In genomic region chr14:57692671-57693070, GRCh38 we compare ENCODE assay signal across 9 cellular contexts.
DNase-seq lines count a peak whose midpoint lies in the region; ATAC-seq and TF ChIP-seq lines count a peak whose summit lies in the region.
"Had no signal": no experiment of that assay in that cellular context is flagged by ENCODE, and none has a peak within 500 bp of the region (broad histone marks: within the 10 kb centered on the region; RNA-seq: fewer than 3 reads in every experiment).

No MANE protein-coding gene starts in this region.

- H3K4me3 Mint-ChIP-seq in type B pancreatic cell, result no peak overlapping the region
- H3K4me3 Mint-ChIP-seq: central memory CD8-positive, alpha-beta T cell had no signal

- H3K27me3 ChIP-seq in heart right ventricle (peaks cover 0 to 7% (median 0%) of the 10 kb centered on the region in 7 donors), tibial nerve (no peaks in the 10 kb centered on the region)

- DNase-seq in heart right ventricle, result no peak
- no peak for DNase-seq in Right ventricle myocardium superior
- DNase-seq in NCI-H69 (lab: John Stamatoyannopoulos, UW), result peak; percentile 35
- no peak for DNase-seq in type B pancreatic cell (ENCODE audit: extremely low spot score, unreplicated experiment)
- DNase-seq in tibial nerve (ENCODE audit: low spot score in 2 of 2), result no peak

- no peaks in the 10 kb centered on the region for H3K4me1 Mint-ChIP-seq in type B pancreatic cell (ENCODE audit: unreplicated experiment)
- H3K4me1 Mint-ChIP-seq: central memory CD8-positive, alpha-beta T cell had no signal

- TF ChIP-seq EP300 in tibial nerve (IDR thresholded peaks at IDR 0.05), result no peak

- H3K9me3 Mint-ChIP-seq in type B pancreatic cell, result no peaks in the 10 kb centered on the region

- H3K27ac ChIP-seq in heart right ventricle (no peak overlapping the region), tibial nerve (no peak overlapping the region)

- no peak overlapping the region for H3K27ac Mint-ChIP-seq in type B pancreatic cell

- peaks cover 0 to 7% (median 0%) of the 10 kb centered on the region in 11 donors for H3K9me3 ChIP-seq in heart right ventricle
- peaks cover 0 to 2% (median 0%) of the 10 kb centered on the region in 4 donors for H3K9me3 ChIP-seq in tibial nerve

- peaks cover 3% of the 10 kb centered on the region for H3K27me3 Mint-ChIP-seq in type B pancreatic cell
- H3K27me3 Mint-ChIP-seq: central memory CD8-positive, alpha-beta T cell had no signal

- peak in 7 of 9 donors; percentile 27 to 56 (median 33) for TF ChIP-seq CTCF in heart right ventricle (IDR thresholded peaks at IDR 0.05)
- TF ChIP-seq CTCF in type B pancreatic cell (conservative IDR thresholded peaks at IDR 0.05), result peak; percentile 74
- TF ChIP-seq CTCF in tibial nerve (IDR thresholded peaks at IDR 0.05), result peak in 1 of 5 experiments; percentile 9

- no peaks in the 10 kb centered on the region for H3K36me3 Mint-ChIP-seq in type B pancreatic cell

- TF ChIP-seq POLR2A in tibial nerve (IDR thresholded peaks at IDR 0.05), result no peak

- ATAC-seq in heart right ventricle (no peak), Right ventricle myocardium superior (ENCODE audit: poor library complexity) (no peak), esophagus mucosa (peak; percentile 33), GM21423 (IDR thresholded peaks at IDR 0.05; ENCODE audit: unreplicated experiment) (no peak), HG03135 (IDR thresholded peaks at IDR 0.05; ENCODE audit: unreplicated experiment) (no peak)

- H3K4me1 ChIP-seq in heart right ventricle (no peaks in the 10 kb centered on the region), tibial nerve (no peaks in the 10 kb centered on the region)

- H3K36me3 ChIP-seq in heart right ventricle (no peaks in the 10 kb centered on the region), tibial nerve (no peaks in the 10 kb centered on the region)

- no peak overlapping the region for H3K4me3 ChIP-seq in heart right ventricle
- no peak overlapping the region for H3K4me3 ChIP-seq in tibial nerve

- intact Hi-C loops in heart right ventricle (cut with DNase I) (loop anchor here in 5 of 10 donors (5.0 to 10.0 kb wide), 3 partner anchors 380 to 635 kb away; no protein-coding TSS in a partner anchor), Right ventricle myocardium superior (cut with DNase I) (no loop called here)
